In genomic region chr1:38977399-38978244, GRCh38 we compare ENCODE assay signal across 12 cellular contexts. TPM values are rescaled to one million over a fixed set of nuclear protein-coding genes. Genes with fewer than 3 reads are reported as not detected.
DNase-seq lines count a peak whose midpoint lies in the region; ATAC-seq and TF ChIP-seq lines count a peak whose summit lies in the region.
"Not testable (repeated sequence)": the region's sequence is repeated elsewhere in the genome, so short reads cannot be mapped to it uniquely, and the experiment has no call there.
"Had no signal": no experiment of that assay in that cellular context is flagged by ENCODE, and none has a peak within 500 bp of the region (broad histone marks: within the 10 kb centered on the region; RNA-seq: fewer than 3 reads in every experiment).

No MANE protein-coding gene starts in this region.

- not testable (repeated sequence) for H3K9me1 ChIP-seq in IMR-90 (ENCODE audit: insufficient read depth, low read length)

- H3K36me3 Mint-ChIP-seq in activated CD8-positive, alpha-beta T cell treated with anti-CD3 and anti-CD28 coated beads, Interleukin-2, amount 10 ng/mL, durations not matched to agents 7 days and 5 days (ENCODE audit: low read depth), result peaks cover 18% of the 10 kb centered on the region
- H3K36me3 Mint-ChIP-seq in activated naive CD4-positive, alpha-beta T cell treated with anti-CD3 and anti-CD28 coated beads, Interleukin-2, amount 10 ng/mL, durations not matched to agents 7 days and 5 days, result peaks cover 19% of the 10 kb centered on the region

- not testable (repeated sequence) for H3K4me3 ChIP-seq in IMR-90 (ENCODE audit: insufficient read depth, low read depth, low read length)

- peaks cover 10% of the 10 kb centered on the region for H3K4me1 Mint-ChIP-seq in activated CD8-positive, alpha-beta T cell treated with anti-CD3 and anti-CD28 coated beads, Interleukin-2, amount 10 ng/mL, durations not matched to agents 7 days and 5 days (ENCODE audit: low read depth)
- peaks cover 30% of the 10 kb centered on the region for H3K4me1 Mint-ChIP-seq in activated naive CD4-positive, alpha-beta T cell treated with anti-CD3 and anti-CD28 coated beads, Interleukin-2, amount 10 ng/mL, durations not matched to agents 7 days and 5 days

- not testable (repeated sequence) for H3K4ac ChIP-seq in IMR-90 (ENCODE audit: low read depth, low read length)

- 93% methylated on average over 3 of the region's 12 CpGs; no CpG with 5 or more reads in 1 of the 2 experiments for WGBS in IMR-90 (ENCODE audit: extremely low coverage in 2 of 2, insufficient read length in 1 of 2), 2 experiments

- H3K27me3 Mint-ChIP-seq in activated CD8-positive, alpha-beta T cell treated with anti-CD3 and anti-CD28 coated beads, Interleukin-2, amount 10 ng/mL, durations not matched to agents 7 days and 5 days (ENCODE audit: low read depth), result not testable (repeated sequence)
- peaks cover 15% of the 10 kb centered on the region for H3K27me3 Mint-ChIP-seq in activated naive CD4-positive, alpha-beta T cell treated with anti-CD3 and anti-CD28 coated beads, Interleukin-2, amount 10 ng/mL, durations not matched to agents 7 days and 5 days

- not testable (repeated sequence) for ATAC-seq in IMR-90 (ENCODE audit: low read depth)
- ATAC-seq in activated CD8-positive, alpha-beta T cell treated with anti-CD3 and anti-CD28 coated beads, Interleukin-2, amount 10 ng/mL, durations not matched to agents 7 days and 5 days, result peak; percentile 89
- ATAC-seq in stimulated activated naive CD8-positive, alpha-beta T cell treated with anti-CD3 and anti-CD28 coated beads, Interleukin-15, Interleukin-2, amounts not matched to agents 100 U/mL and 50 U/mL, for 24 hours, result peak; percentile 28

- not testable (repeated sequence) for H3K9ac ChIP-seq in IMR-90 (ENCODE audit: low read depth, low read length)

- H3K36me3 ChIP-seq in IMR-90 (ENCODE audit: control insufficient read depth, insufficient read depth, low read length), result not testable (repeated sequence)

- H3K23ac ChIP-seq in IMR-90 (ENCODE audit: low read depth, low read length), result not testable (repeated sequence)

- not testable (repeated sequence) for H2BK5ac ChIP-seq in IMR-90 (ENCODE audit: low read depth, low read length, poor library complexity, severe bottlenecking)

- not testable (repeated sequence) for H2BK20ac ChIP-seq in IMR-90 (ENCODE audit: low read depth, low read length)

- intact Hi-C loops in IMR-90 (cut with micrococcal nuclease), result not testable (repeated sequence)

- H3K4me1 ChIP-seq in IMR-90 (ENCODE audit: control insufficient read depth, insufficient read depth, low read length), result not testable (repeated sequence)

- H2AK9ac ChIP-seq in IMR-90 (replicated peaks; ENCODE audit: low read depth, low read length, poor library complexity), result not testable (repeated sequence)

- not testable (repeated sequence) for TF ChIP-seq POLR2A in IMR-90 (IDR thresholded peaks at IDR 0.05; ENCODE audit: low read depth, low read length)

- not testable (repeated sequence) for H4K20me1 ChIP-seq in IMR-90 (ENCODE audit: insufficient read depth, low read length)

- in situ Hi-C loops in IMR-90 (cut with MboI; ENCODE audit: low sequenced_read_pairs), result not testable (repeated sequence)

- not testable (repeated sequence) for H2BK15ac ChIP-seq in IMR-90 (ENCODE audit: low read depth, low read length)

- not testable (repeated sequence) for H3K56ac ChIP-seq in IMR-90 (ENCODE audit: extremely low read depth, insufficient read depth, low read length)

- not testable (repeated sequence) for DNase-seq in IMR-90
- peak; percentile 71 for DNase-seq in T-helper 9 cell
- DNase-seq in activated CD8-positive, alpha-beta T cell treated with anti-CD3 and anti-CD28 coated beads, Interleukin-2, amount 10 ng/mL, durations not matched to agents 7 days and 5 days, result peak; percentile 88
- DNase-seq in activated T-cell treated with anti-CD3 and anti-CD28 coated beads, Interleukin-2, amount 50 U/mL, for 48 hours, result peak; percentile 55 to 60
- peak; percentile 92 for DNase-seq in activated naive CD4-positive, alpha-beta T cell treated with anti-CD3 and anti-CD28 coated beads, Interleukin-2, amount 10 ng/mL, durations not matched to agents 7 days and 5 days
- DNase-seq in effector CD8-positive, alpha-beta T cell (lab: John Stamatoyannopoulos, UW), result peak; percentile 55
- DNase-seq in stimulated activated CD4-positive, alpha-beta T cell treated with anti-CD3 and anti-CD28 coated beads, Interleukin-4, amount 100 ng/mL, for 4 hours, result peak; percentile 6 to 26
- peak; percentile 43 for DNase-seq in stimulated activated naive CD8-positive, alpha-beta T cell treated with anti-CD3 and anti-CD28 coated beads, Interleukin-15, Interleukin-2, amounts not matched to agents 100 U/mL and 50 U/mL, for 24 hours

- H3K27me3 ChIP-seq in IMR-90 (ENCODE audit: control insufficient read depth, insufficient read depth, low read length), result not testable (repeated sequence)

- not testable (repeated sequence) for H4K91ac ChIP-seq in IMR-90 (ENCODE audit: insufficient read depth, low read depth, low read length)

- POLR2A ChIA-PET in IMR-90 (lab: Charles Lee; ENCODE audit: unreplicated experiment), result not testable (repeated sequence)
- POLR2A ChIA-PET in activated CD8-positive, alpha-beta T cell treated with anti-CD3 and anti-CD28 coated beads, Interleukin-2, amount 10 ng/mL, durations not matched to agents 7 days and 5 days (lab: Charles Lee), result interaction anchor here (0.6 to 2.0 kb wide), 4 partner anchors 15 to 57 kb away, joined by 3 to 6 read pairs (median 4); partner anchors contain the start of gene NDUFS5

- peaks cover 11% of the 10 kb centered on the region for H3K9me3 Mint-ChIP-seq in activated CD8-positive, alpha-beta T cell treated with anti-CD3 and anti-CD28 coated beads, Interleukin-2, amount 10 ng/mL, durations not matched to agents 7 days and 5 days (ENCODE audit: insufficient read depth)
- peaks cover 11% of the 10 kb centered on the region for H3K9me3 Mint-ChIP-seq in activated naive CD4-positive, alpha-beta T cell treated with anti-CD3 and anti-CD28 coated beads, Interleukin-2, amount 10 ng/mL, durations not matched to agents 7 days and 5 days

- not testable (repeated sequence) for TF ChIP-seq CTCF in IMR-90 (conservative IDR thresholded peaks at IDR 0.05; ENCODE audit: low read depth, low read length)

- not testable (repeated sequence) for H3K14ac ChIP-seq in IMR-90 (replicated peaks; ENCODE audit: low read depth, low read length)

- not testable (repeated sequence) for H3K4me2 ChIP-seq in IMR-90 (ENCODE audit: low read depth, low read length)

- not testable (repeated sequence) for H4K5ac ChIP-seq in IMR-90 (ENCODE audit: low read depth, low read length)

- CTCF ChIA-PET in IMR-90 (lab: Yijun Ruan, JAX), result not testable (repeated sequence)
- CTCF ChIA-PET in activated CD8-positive, alpha-beta T cell treated with anti-CD3 and anti-CD28 coated beads, Interleukin-2, amount 10 ng/mL, durations not matched to agents 7 days and 5 days (lab: Charles Lee), result interaction anchor here (1.3 to 2.1 kb wide), 2 partner anchors 13 to 14 kb away, joined by 3 to 6 read pairs; no protein-coding TSS in a partner anchor
- CTCF ChIA-PET in activated naive CD4-positive, alpha-beta T cell treated with anti-CD3 and anti-CD28 coated beads, Interleukin-2, amount 10 ng/mL, durations not matched to agents 7 days and 5 days (lab: Charles Lee), result interaction anchor here (0.8 kb wide), 1 partner anchor 9 kb away, joined by 4 read pairs; no protein-coding TSS in a partner anchor

- not testable (repeated sequence) for H4K8ac ChIP-seq in IMR-90 (ENCODE audit: low read depth in 2 of 2, low read length in 2 of 2)

- BruUV-seq in IMR-90 (replicated peaks; lab: Mats Ljungman, UMichigan), result not testable (repeated sequence)

- H3K79me1 ChIP-seq in IMR-90 (ENCODE audit: low read depth in 1 of 2, low read length in 2 of 2), result not testable (repeated sequence)

- H2AK5ac ChIP-seq in IMR-90 (ENCODE audit: low read depth, low read length), result not testable (repeated sequence)

- not testable (repeated sequence) for H2BK120ac ChIP-seq in IMR-90 (ENCODE audit: low read depth, low read length)

- peak overlapping the region; percentile 96 for H3K27ac Mint-ChIP-seq in activated CD8-positive, alpha-beta T cell treated with anti-CD3 and anti-CD28 coated beads, Interleukin-2, amount 10 ng/mL, durations not matched to agents 7 days and 5 days
- peak overlapping the region; percentile 97 for H3K27ac Mint-ChIP-seq in activated naive CD4-positive, alpha-beta T cell treated with anti-CD3 and anti-CD28 coated beads, Interleukin-2, amount 10 ng/mL, durations not matched to agents 7 days and 5 days

- H2AFZ ChIP-seq in IMR-90 (replicated peaks; ENCODE audit: low read length, poor library complexity), result not testable (repeated sequence)

- H3K9me3 ChIP-seq in IMR-90 (ENCODE audit: control insufficient read depth, insufficient read depth, low read length), result not testable (repeated sequence)

- not testable (repeated sequence) for H3K27ac ChIP-seq in IMR-90 (ENCODE audit: insufficient read depth, low read length)

- TF ChIP-seq RAD21 in IMR-90 (IDR thresholded peaks at IDR 0.05; ENCODE audit: low read length), result not testable (repeated sequence)

- H3K4me3 Mint-ChIP-seq in activated CD8-positive, alpha-beta T cell treated with anti-CD3 and anti-CD28 coated beads, Interleukin-2, amount 10 ng/mL, durations not matched to agents 7 days and 5 days, result peak overlapping the region; percentile 68
- peak overlapping the region; percentile 53 for H3K4me3 Mint-ChIP-seq in activated naive CD4-positive, alpha-beta T cell treated with anti-CD3 and anti-CD28 coated beads, Interleukin-2, amount 10 ng/mL, durations not matched to agents 7 days and 5 days

- dilution Hi-C loops in IMR-90 (cut with HindIII; ENCODE audit: low sequenced_read_pairs, unreplicated experiment), result not testable (repeated sequence)

- H3K18ac ChIP-seq in IMR-90 (ENCODE audit: low read depth, low read length), result not testable (repeated sequence)

TF ChIP-seq in IMR-90, 13 proteins besides CTCF, POLR2A, EP300 and RAD21:
- peak; percentile 17; the same call in 1 of the 2 replicates for TF ChIP-seq MAFK (IDR thresholded peaks at IDR 0.05; ENCODE audit: low read depth, low read length)

RNA-seq across cellular contexts. Expression of gene AKIRIN1, which starts 13.5 kb away (rescaled TPM):
- 42.5 and 63.9 TPM in 2 replicates for total RNA-seq in IMR-90 (2012; rRNA removed)
- polyA plus RNA-seq in IMR-90 (2012; rRNA removed), result 37.7 and 44.2 TPM in 2 replicates
- polyA plus RNA-seq in IMR-90 (2012; cell fraction: cytosol; rRNA removed), result 16.8 and 21.1 TPM in 2 replicates
- polyA plus RNA-seq in IMR-90 (2012; cell fraction: nucleus; rRNA removed; ENCODE audit: low replicate concordance), result 8.1 and 24.7 TPM in 2 replicates
- total RNA-seq in activated CD8-positive, alpha-beta T cell treated with anti-CD3 and anti-CD28 coated beads, Interleukin-2, amount 10 ng/mL, durations not matched to agents 7 days and 5 days, result 10 to 100 TPM; 51.2 to 53.8 TPM

RNA-seq across cellular contexts. Expression of gene RHBDL2, which starts 36.0 kb away (rescaled TPM):
- total RNA-seq in IMR-90 (2012; rRNA removed), result 0.28 and 0.36 TPM in 2 replicates
- polyA plus RNA-seq in IMR-90 (2012; rRNA removed), result 0.30 and 0.38 TPM in 2 replicates
- 0.05 and 0.11 TPM in 2 replicates for polyA plus RNA-seq in IMR-90 (2012; cell fraction: cytosol; rRNA removed)
- polyA plus RNA-seq in IMR-90 (2012; cell fraction: nucleus; rRNA removed; ENCODE audit: low replicate concordance), result 0.17 and 0.41 TPM in 2 replicates
- total RNA-seq in activated CD8-positive, alpha-beta T cell treated with anti-CD3 and anti-CD28 coated beads, Interleukin-2, amount 10 ng/mL, durations not matched to agents 7 days and 5 days, result not detected
- total RNA-seq: cardiac muscle cell, lung microvascular endothelial cell, OCI-LY7, progenitor cell of endocrine pancreas had no signal

RNA-seq across cellular contexts. Expression of gene NDUFS5, which starts 48.5 kb away (rescaled TPM):
- total RNA-seq in IMR-90 (2012; rRNA removed), result 645 and 1,415 TPM in 2 replicates
- polyA plus RNA-seq in IMR-90 (2012; rRNA removed), result 934 and 1,092 TPM in 2 replicates
- polyA plus RNA-seq in IMR-90 (2012; cell fraction: cytosol; rRNA removed), result 334 and 1,229 TPM in 2 replicates
- 41.9 and 410 TPM in 2 replicates for polyA plus RNA-seq in IMR-90 (2012; cell fraction: nucleus; rRNA removed; ENCODE audit: low replicate concordance)
- 100 to 1,000 TPM; 134 to 138 TPM for total RNA-seq in activated CD8-positive, alpha-beta T cell treated with anti-CD3 and anti-CD28 coated beads, Interleukin-2, amount 10 ng/mL, durations not matched to agents 7 days and 5 days
